Comparison of ENCODE assay signal across 29 cellular contexts in genomic region chr20:37611346-37611745, GRCh38.
"Had no signal": no experiment of that assay in that cellular context is flagged by ENCODE, and none has a peak within 500 bp of the region (broad histone marks: within the 10 kb centered on the region; RNA-seq: fewer than 3 reads in every experiment).

No MANE protein-coding gene starts in this region.

- H2AFZ ChIP-seq: hepatocyte had no signal

- H3K27ac Mint-ChIP-seq: dendritic cell treated with granulocyte-macrophage colony-stimulating factor and Interleukin-4, amounts not matched to agents 40 ng/mL and 50 ng/mL, for 4 days; effector memory CD8-positive, alpha-beta T cell; endodermal cell had no signal

- H3K36me3 ChIP-seq: colonic mucosa, esophagus muscularis mucosa, esophagus squamous epithelium, gastrocnemius medialis, gastroesophageal sphincter, heart right ventricle had no signal

- ATAC-seq: effector memory CD8-positive, alpha-beta T cell; esophagus mucosa; foreskin keratinocyte; gastrocnemius medialis; gastroesophageal sphincter; heart right ventricle had no signal

- H3K4me3 Mint-ChIP-seq: dendritic cell treated with granulocyte-macrophage colony-stimulating factor and Interleukin-4, amounts not matched to agents 40 ng/mL and 50 ng/mL, for 4 days; effector memory CD8-positive, alpha-beta T cell; endodermal cell had no signal

- H3K27me3 ChIP-seq: colonic mucosa, hepatocyte had no signal

- H3K4me1 ChIP-seq: colonic mucosa, esophagus muscularis mucosa, esophagus squamous epithelium, foreskin keratinocyte, gastrocnemius medialis, gastroesophageal sphincter, heart right ventricle had no signal

- H3K4me1 Mint-ChIP-seq: endodermal cell had no signal

- H3K9me3 ChIP-seq: colonic mucosa, esophagus squamous epithelium, gastrocnemius medialis, gastroesophageal sphincter, heart right ventricle had no signal

- DNase-seq: colonic mucosa; cortex of kidney; dermis blood vessel endothelial cell; dorsolateral prefrontal cortex; effector CD4-positive, alpha-beta T cell; effector CD8-positive, alpha-beta T cell; effector memory CD4-positive, alpha-beta T cell; effector memory CD8-positive, alpha-beta T cell; endodermal cell; erythroblast; esophagus squamous epithelium; foreskin fibroblast; foreskin keratinocyte; foreskin melanocyte; gastrocnemius medialis; glutamatergic neuron; head of caudate nucleus; heart right ventricle had no signal

- H3K9me3 Mint-ChIP-seq: dendritic cell treated with granulocyte-macrophage colony-stimulating factor and Interleukin-4, amounts not matched to agents 40 ng/mL and 50 ng/mL, for 4 days; effector memory CD8-positive, alpha-beta T cell; endodermal cell had no signal

- H3K4me2 ChIP-seq: hepatocyte had no signal

- H3K79me2 ChIP-seq: hepatocyte had no signal

- FAIRE-seq: colon, endometrium, endothelial cell of umbilical vein, frontal cortex had no signal

- H3K4me3 ChIP-seq: colonic mucosa, coronary artery, dorsolateral prefrontal cortex, esophagus muscularis mucosa, esophagus squamous epithelium, gastrocnemius medialis, gastroesophageal sphincter, heart right ventricle, hepatocyte had no signal

- H3K27ac ChIP-seq: colonic mucosa, coronary artery, dorsolateral prefrontal cortex, epithelial cell of prostate, esophagus muscularis mucosa, esophagus squamous epithelium, foreskin keratinocyte, gastrocnemius medialis, gastroesophageal sphincter, heart right ventricle, hepatocyte had no signal
